ENCODE assay signal across 27 cellular contexts in genomic region chr20:63402178-63402859, GRCh38. TPM values are rescaled to one million over a fixed set of nuclear protein-coding genes. Genes with fewer than 3 reads are reported as not detected.
DNase-seq lines count a peak whose midpoint lies in the region; ATAC-seq, FAIRE-seq and TF ChIP-seq lines count a peak whose summit lies in the region.
"Had no signal": no experiment of that assay in that cellular context is flagged by ENCODE, and none has a peak within 500 bp of the region (broad histone marks: within the 10 kb centered on the region; RNA-seq: fewer than 3 reads in every experiment).

No MANE protein-coding gene starts in this region.

- no peaks in the 10 kb centered on the region for H3K36me3 ChIP-seq in HEK293 (ENCODE audit: control insufficient read depth in 2 of 2, insufficient read depth in 1 of 2, low read length in 2 of 2)
- no peaks in the 10 kb centered on the region for H3K36me3 ChIP-seq in small intestine (ENCODE audit: control insufficient read depth in 2 of 2, insufficient read depth in 2 of 2, low read length in 2 of 2)
- no peaks in the 10 kb centered on the region for H3K36me3 ChIP-seq in upper lobe of right lung
- H3K36me3 ChIP-seq: Peyer's patch, SJCRH30 had no signal

- no peak for FAIRE-seq in small intestine (lab: Jason Lieb, UNC)

- H3K36me3 Mint-ChIP-seq in WTC11, result no peaks in the 10 kb centered on the region

- H3K27me3 ChIP-seq in small intestine (ENCODE audit: control insufficient read depth in 2 of 2, insufficient read depth in 2 of 2, low read length in 2 of 2) (no peaks in the 10 kb centered on the region), upper lobe of right lung (peaks cover 3% of the 10 kb centered on the region)
- H3K27me3 ChIP-seq: body of pancreas, Peyer's patch had no signal

- H3K4me3 ChIP-seq in HEK293 (ENCODE audit: low read depth, low read length) (no peak overlapping the region), small intestine (ENCODE audit: low read depth in 1 of 2, low read length in 2 of 2) (no peak overlapping the region), upper lobe of right lung (no peak overlapping the region)
- H3K4me3 ChIP-seq: body of pancreas, Peyer's patch, SJCRH30 had no signal

- WGBS in small intestine, 3 donors, result 39 to 56% (median 51%) methylated on average over 24 of the region's 24 CpGs

- ATAC-seq in WTC11 (no peak), GM21528 (IDR thresholded peaks at IDR 0.05; ENCODE audit: low FRiP score, unreplicated experiment) (no peak), HG03571 (IDR thresholded peaks at IDR 0.05; ENCODE audit: unreplicated experiment) (no peak), upper lobe of right lung (no peak)
- ATAC-seq: activated CD4-positive, alpha-beta T cell treated with anti-CD3 and anti-CD28 coated beads for 36 hours; body of pancreas; left cardiac atrium had no signal

- H3K9me3 ChIP-seq in HEK293 (ENCODE audit: control insufficient read depth, insufficient read depth, low read depth, low read length) (no peaks in the 10 kb centered on the region), small intestine (ENCODE audit: control insufficient read depth, low read depth) (no peaks in the 10 kb centered on the region), upper lobe of right lung (no peaks in the 10 kb centered on the region)
- H3K9me3 ChIP-seq: body of pancreas, Peyer's patch, SJCRH30 had no signal

- POLR2A ChIA-PET in HEK293 (lab: Yijun Ruan, JAX), result no interaction called here
- POLR2A ChIA-PET in WTC11 (lab: Charles Lee), result no interaction called here

- no peaks in the 10 kb centered on the region for H3K9me3 Mint-ChIP-seq in WTC11
- H3K9me3 Mint-ChIP-seq: neural crest cell had no signal

- CTCF ChIA-PET in HEK293 (lab: Yijun Ruan, JAX) (interaction anchor here (1.6 to 1.9 kb wide), 2 partner anchors 21 to 93 kb away, joined by 4 to 5 read pairs; no protein-coding TSS in a partner anchor), WTC11 (lab: Charles Lee) (interaction anchor here (0.7 to 1.1 kb wide), 6 partner anchors 20 to 93 kb away, joined by 3 to 7 read pairs (median 3); no protein-coding TSS in a partner anchor)

- DNase-seq in NCI-H2171 treated with DMSO at 0.1 percent for 48 hours (lab: John Stamatoyannopoulos, UW) (peak; percentile 63), NCI-H2171 (lab: John Stamatoyannopoulos, UW) (no peak), WTC11 (ENCODE audit: low spot score) (no peak), small intestine (peak; percentile 3), upper lobe of right lung (no peak)
- DNase-seq: ACHN; activated CD4-positive, alpha-beta T cell treated with anti-CD3 and anti-CD28 coated beads for 36 hours; activated naive CD4-positive, alpha-beta T cell; activated T-cell treated with anti-CD3 and anti-CD28 coated beads, Interleukin-2, amount 50 U/mL, for 1 hour; body of pancreas; Calu3; EL; left cardiac atrium; NCI-H226; Peyer's patch; stimulated activated CD8-positive, alpha-beta memory T cell treated with anti-CD3 and anti-CD28 coated beads, Interleukin-4, amount 100 ng/mL, for 48 hours; trophoblast cell had no signal

- H3K27ac Mint-ChIP-seq in WTC11, result peak overlapping the region; percentile 31; the same call in 1 of the 2 replicates
- H3K27ac Mint-ChIP-seq: activated CD4-positive, alpha-beta T cell treated with anti-CD3 and anti-CD28 coated beads for 36 hours had no signal

- no peaks in the 10 kb centered on the region for H3K4me1 ChIP-seq in HEK293 (ENCODE audit: control insufficient read depth, insufficient read depth, low read length)
- no peaks in the 10 kb centered on the region for H3K4me1 ChIP-seq in small intestine (ENCODE audit: control insufficient read depth in 2 of 2, insufficient read depth in 1 of 2, low read depth in 1 of 2, low read length in 1 of 2)
- no peaks in the 10 kb centered on the region for H3K4me1 ChIP-seq in upper lobe of right lung
- H3K4me1 ChIP-seq: body of pancreas, Peyer's patch, SJCRH30 had no signal

- no peaks in the 10 kb centered on the region for H3K27me3 Mint-ChIP-seq in WTC11 (ENCODE audit: low read depth)
- H3K27me3 Mint-ChIP-seq: activated CD4-positive, alpha-beta T cell treated with anti-CD3 and anti-CD28 coated beads for 36 hours had no signal

- TF ChIP-seq CTCF in HEK293 (tag by site-specific recombination; IDR thresholded peaks at IDR 0.05) (no peak), WTC11 (IDR thresholded peaks at IDR 0.05) (no peak), upper lobe of right lung (IDR thresholded peaks at IDR 0.05) (no peak)

- H3K4me3 Mint-ChIP-seq in WTC11, result no peak overlapping the region
- H3K4me3 Mint-ChIP-seq: activated CD4-positive, alpha-beta T cell treated with anti-CD3 and anti-CD28 coated beads for 36 hours; neural crest cell had no signal

- peaks cover 7% of the 10 kb centered on the region for H3K4me1 Mint-ChIP-seq in WTC11
- H3K4me1 Mint-ChIP-seq: activated CD4-positive, alpha-beta T cell treated with anti-CD3 and anti-CD28 coated beads for 36 hours; neural crest cell had no signal

- H3K27ac ChIP-seq in HEK293 (ENCODE audit: extremely low read depth, low read depth, low read length), result no peak overlapping the region
- H3K27ac ChIP-seq in small intestine (ENCODE audit: low read depth in 1 of 2, low read length in 1 of 2), result no peak overlapping the region
- H3K27ac ChIP-seq in upper lobe of right lung, result no peak overlapping the region
- H3K27ac ChIP-seq: body of pancreas, C4-2B, Peyer's patch, SJCRH30 had no signal

- intact Hi-C loops in upper lobe of right lung (cut with DNase I), result no loop called here

TF ChIP-seq in HEK293, 187 proteins besides CTCF, POLR2A, EP300 and RAD21 (continues in another document):
- TF ChIP-seq ZNF174 (tag by site-specific recombination; IDR thresholded peaks at IDR 0.05) (no peak), ZNF16 (tag by site-specific recombination; IDR thresholded peaks at IDR 0.05; ENCODE audit: low read depth) (no peak), ZBTB10 (tag by site-specific recombination; IDR thresholded peaks at IDR 0.05) (peak; percentile 20; the same call in 1 of the 2 replicates), ZNF19 (tag by site-specific recombination; IDR thresholded peaks at IDR 0.05; ENCODE audit: low read depth) (no peak)

TF ChIP-seq in WTC11, 78 proteins besides CTCF, POLR2A, EP300 and RAD21:
- no peak for TF ChIP-seq ZBTB21 (CRISPR knock-in tag; IDR thresholded peaks at IDR 0.05; ENCODE audit: borderline replicate concordance)
- no peak for TF ChIP-seq GABPB1 (CRISPR knock-in tag; IDR thresholded peaks at IDR 0.05)
- no peak for TF ChIP-seq RELA (CRISPR knock-in tag; IDR thresholded peaks at IDR 0.05; ENCODE audit: borderline replicate concordance)
- TF ChIP-seq FOXP1 (CRISPR knock-in tag; IDR thresholded peaks at IDR 0.05; ENCODE audit: borderline replicate concordance), result no peak
- no peak for TF ChIP-seq ETV6 (CRISPR knock-in tag; IDR thresholded peaks at IDR 0.05)
- no peak for TF ChIP-seq NR3C1 (CRISPR knock-in tag; conservative IDR thresholded peaks at IDR 0.05; ENCODE audit: low read depth)
- no peak for TF ChIP-seq MLX (CRISPR knock-in tag; IDR thresholded peaks at IDR 0.05)
- no peak for TF ChIP-seq PREB (CRISPR knock-in tag; IDR thresholded peaks at IDR 0.05; ENCODE audit: borderline replicate concordance)
- TF ChIP-seq NFATC4 (CRISPR knock-in tag; IDR thresholded peaks at IDR 0.05), result no peak
- TF ChIP-seq ATF3 (CRISPR knock-in tag; conservative IDR thresholded peaks at IDR 0.05), result no peak
- TF ChIP-seq ZNF138 (CRISPR knock-in tag; conservative IDR thresholded peaks at IDR 0.05), result no peak

RNA-seq across cellular contexts. Expression of gene CHRNA4, which starts 41.2 kb away (rescaled TPM):
- total RNA-seq in WTC11 (2021) (2.5 to 5.7 TPM (median 4.8 TPM) in 3 replicates), upper lobe of right lung (0.06 TPM)
- polyA plus RNA-seq in small intestine, result under 1 TPM in 1 of 3 donors, not detected in 2; 0.01 TPM
- total RNA-seq: activated CD4-positive, alpha-beta T cell treated with anti-CD3 and anti-CD28 coated beads for 36 hours; body of pancreas; Calu3; epithelial cell of proximal tubule; M059J; Peyer's patch; T-helper 1 cell treated with Interleukin-12 subunit alpha and Interleukin-12 subunit beta and Interleukin-4 antibody, amounts not matched to agents 30 ng/mL and 1 ng/mL, for 36 hours had no signal
- polyA plus RNA-seq: adipose tissue had no signal

Comparison
In these comparisons a context has a peak if more than half of its experiments do, and no peak if none do; other contexts are left out.
1. DNase-seq: peak in NCI-H2171 treated with DMSO at 0.1 percent for 48 hours (single experiment) and small intestine (single experiment); none in NCI-H2171 (single experiment), WTC11 (single experiment) and upper lobe of right lung (single experiment).